In genomic region chr20:36281785-36282380, GRCh38 we compare ENCODE assay signal across 24 cellular contexts.
"Had no signal": no experiment of that assay in that cellular context is flagged by ENCODE, and none has a peak within 500 bp of the region (broad histone marks: within the 10 kb centered on the region; RNA-seq: fewer than 3 reads in every experiment).

No MANE protein-coding gene starts in this region.

- H3K9ac ChIP-seq: neural progenitor cell had no signal

- H3K36me3 ChIP-seq: left lung, neural progenitor cell, right lobe of liver, stomach, thyroid gland had no signal

- H3K27ac Mint-ChIP-seq: naive thymus-derived CD4-positive, alpha-beta T cell; nephron; neural progenitor cell; stimulated activated effector memory CD8-positive, alpha-beta T cell treated with anti-CD3 and anti-CD28 coated beads, Interleukin-12 subunit alpha, Interleukin-12 subunit beta, amount 100 ng/mL, for 72 hours; type B pancreatic cell had no signal

- DNase-seq: cerebellar nuclear complex; dorsolateral prefrontal cortex; effector CD4-positive, alpha-beta T cell; kidney; left lung; mesenchymal stem cell; midbrain; naive thymus-derived CD4-positive, alpha-beta T cell; retina; right lobe of liver; stimulated activated CD4-positive, alpha-beta T cell treated with anti-CD3 and anti-CD28 coated beads, Interleukin-12 subunit alpha, Interleukin-12 subunit beta, amount 100 ng/mL, for 4 hours; stimulated activated CD4-positive, alpha-beta T cell treated with anti-CD3 and anti-CD28 coated beads, Interleukin-1b, Interleukin-23, amount 100 ng/mL, for 48 hours; stimulated activated CD4-positive, alpha-beta T cell treated with anti-CD3 and anti-CD28 coated beads, Interleukin-4, amount 100 ng/mL, for 1 hour; stimulated activated naive CD4-positive, alpha-beta T cell treated with Interleukin-2 at 50 U/mL for 16 hours; stomach; thyroid gland had no signal

- H3K9me3 Mint-ChIP-seq: neural progenitor cell; stimulated activated effector memory CD8-positive, alpha-beta T cell treated with anti-CD3 and anti-CD28 coated beads, Interleukin-12 subunit alpha, Interleukin-12 subunit beta, amount 100 ng/mL, for 72 hours; type B pancreatic cell had no signal

- H3K9me3 ChIP-seq: left lung, right lobe of liver, thyroid gland had no signal

- ATAC-seq: left lung; naive thymus-derived CD4-positive, alpha-beta T cell; right lobe of liver; stimulated activated effector memory CD8-positive, alpha-beta T cell treated with anti-CD3 and anti-CD28 coated beads, Interleukin-12 subunit alpha, Interleukin-12 subunit beta, amount 100 ng/mL, for 72 hours had no signal

- H3K27me3 ChIP-seq: dorsolateral prefrontal cortex, neural progenitor cell, right lobe of liver, thyroid gland had no signal

- H3K36me3 Mint-ChIP-seq: neural progenitor cell; stimulated activated effector memory CD8-positive, alpha-beta T cell treated with anti-CD3 and anti-CD28 coated beads, Interleukin-12 subunit alpha, Interleukin-12 subunit beta, amount 100 ng/mL, for 72 hours; type B pancreatic cell had no signal

- H3K4me3 ChIP-seq: dorsolateral prefrontal cortex, left lung, neural progenitor cell, right lobe of liver, smooth muscle cell, stomach, thyroid gland had no signal

- H3K4me2 ChIP-seq: neural progenitor cell, smooth muscle cell had no signal

- H2AFZ ChIP-seq: neural progenitor cell had no signal

- H3K4me3 Mint-ChIP-seq: naive thymus-derived CD4-positive, alpha-beta T cell; nephron; neural progenitor cell; stimulated activated effector memory CD8-positive, alpha-beta T cell treated with anti-CD3 and anti-CD28 coated beads, Interleukin-12 subunit alpha, Interleukin-12 subunit beta, amount 100 ng/mL, for 72 hours; type B pancreatic cell had no signal

- H3K4me1 Mint-ChIP-seq: nephron; neural progenitor cell; stimulated activated effector memory CD8-positive, alpha-beta T cell treated with anti-CD3 and anti-CD28 coated beads, Interleukin-12 subunit alpha, Interleukin-12 subunit beta, amount 100 ng/mL, for 72 hours had no signal

- H3K4me1 ChIP-seq: left lung, neural progenitor cell, right lobe of liver, stomach, thyroid gland had no signal

- H3K27ac ChIP-seq: dorsolateral prefrontal cortex, left lung, neural progenitor cell, right lobe of liver, stomach, thyroid gland had no signal

- FAIRE-seq: colon, frontal cortex, kidney, urothelium cell line had no signal
